Comparison of ENCODE assay signal across 23 cellular contexts in the genomic region with DNA sequence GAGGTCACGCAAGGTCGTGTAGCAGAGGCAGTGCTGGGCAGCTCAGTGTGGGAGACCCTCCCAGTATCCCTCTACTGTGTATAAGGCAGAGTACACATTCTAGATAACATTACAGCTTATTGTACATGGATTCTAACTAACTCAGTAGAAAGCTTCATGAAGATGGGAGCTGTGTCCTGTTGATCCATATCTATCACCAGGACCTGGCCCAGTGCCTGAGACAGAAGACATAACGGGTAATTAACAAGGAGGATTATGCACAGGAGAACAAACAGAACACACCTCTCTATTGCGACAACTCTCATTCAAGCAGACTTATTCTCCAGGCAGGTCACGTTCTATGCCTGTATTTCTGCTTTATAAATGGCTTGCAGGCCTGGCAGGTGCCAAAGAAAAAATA.
"Had no signal": no experiment of that assay in that cellular context is flagged by ENCODE, and none has a peak within 500 bp of the region (broad histone marks: within the 10 kb centered on the region; RNA-seq: fewer than 3 reads in every experiment).

No MANE protein-coding gene starts in this region.

- H3K9me3 ChIP-seq: esophagus muscularis mucosa, heart right ventricle, ovary, thoracic aorta, uterus had no signal

- H3K4me1 ChIP-seq: esophagus muscularis mucosa, foreskin keratinocyte, heart right ventricle, uterus had no signal

- H3K36me3 ChIP-seq: esophagus muscularis mucosa, heart right ventricle, ovary, thoracic aorta, uterus had no signal

- H3K27me3 ChIP-seq: foreskin keratinocyte, ovary, uterus had no signal

- H3K4me3 ChIP-seq: esophagus muscularis mucosa, heart right ventricle, ovary, skin epidermis, thoracic aorta, uterus had no signal

- ATAC-seq: foreskin keratinocyte; heart right ventricle; naive thymus-derived CD4-positive, alpha-beta T cell; sciatic nerve; stimulated activated naive CD8-positive, alpha-beta T cell treated with anti-CD3 and anti-CD28 coated beads, Interleukin-15, Interleukin-2, amounts not matched to agents 100 U/mL and 50 U/mL, for 24 hours had no signal

- H3K27ac ChIP-seq: esophagus muscularis mucosa, foreskin keratinocyte, heart right ventricle, ovary, skin epidermis, thoracic aorta, uterus had no signal

- DNase-seq: activated CD4-positive, alpha-beta T cell treated with anti-CD3 and anti-CD28 coated beads for 4 hours; activated CD4-positive, alpha-beta T cell treated with anti-CD3 and anti-CD28 coated beads, Interleukin-2, amount 50 U/mL, for 48 hours; activated CD8-positive, alpha-beta memory T cell treated with anti-CD3 and anti-CD28 coated beads for 24 hours; activated effector memory CD4-positive, alpha-beta T cell treated with Interleukin-2 at 50 U/mL for 16 hours; activated naive CD4-positive, alpha-beta T cell treated with Interleukin-2 at 50 U/mL for 16 hours; anterior cingulate cortex; dermis blood vessel endothelial cell; effector CD4-positive, alpha-beta T cell; foreskin keratinocyte; heart right ventricle; midbrain; naive thymus-derived CD4-positive, alpha-beta T cell; ovary; retina; stimulated activated CD4-positive, alpha-beta T cell treated with anti-CD3 and anti-CD28 coated beads, Interleukin-12 subunit alpha, Interleukin-12 subunit beta, amount 100 ng/mL, for 4 hours; stimulated activated CD4-positive, alpha-beta T cell treated with anti-CD3 and anti-CD28 coated beads, Interleukin-4, amount 100 ng/mL, for 1 hour; stimulated activated naive CD8-positive, alpha-beta T cell treated with anti-CD3 and anti-CD28 coated beads, Interleukin-15, Interleukin-2, amounts not matched to agents 100 U/mL and 50 U/mL, for 24 hours; trophoblast cell; uterus had no signal
